ENCODE assay signal across 18 cellular contexts in the genomic region with DNA sequence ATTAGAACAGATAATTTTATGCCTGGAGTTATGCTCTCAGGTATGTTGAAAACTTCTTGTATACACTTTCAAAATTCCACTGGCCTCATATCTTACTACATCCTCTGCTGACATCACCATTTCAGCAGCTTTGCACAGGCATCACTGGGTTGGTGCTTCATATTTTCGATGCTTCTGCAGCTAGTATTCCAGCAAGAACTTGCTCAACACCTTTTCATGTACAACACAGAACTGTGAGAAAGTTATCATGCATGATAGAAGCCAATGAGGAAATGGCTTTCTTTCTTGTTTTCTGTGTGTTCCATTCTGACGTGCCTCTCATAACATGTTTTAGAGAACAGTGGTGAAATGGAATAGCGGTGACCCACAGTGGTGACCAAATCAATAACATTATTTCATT. TPM values are rescaled to one million over a fixed set of nuclear protein-coding genes. Genes with fewer than 3 reads are reported as not detected.
DNase-seq lines count a peak whose midpoint lies in the region; ATAC-seq and TF ChIP-seq lines count a peak whose summit lies in the region.
"Had no signal": no experiment of that assay in that cellular context is flagged by ENCODE, and none has a peak within 500 bp of the region (broad histone marks: within the 10 kb centered on the region; RNA-seq: fewer than 3 reads in every experiment).

No MANE protein-coding gene starts in this region.

- peaks cover 85% of the 10 kb centered on the region for H3K4me1 Mint-ChIP-seq in activated naive CD4-positive, alpha-beta T cell treated with anti-CD3 and anti-CD28 coated beads, Interleukin-2, amount 50 U/mL, for 24 hours
- peaks cover 81% of the 10 kb centered on the region for H3K4me1 Mint-ChIP-seq in activated CD4-positive, alpha-beta memory T cell treated with anti-CD3 and anti-CD28 coated beads for 36 hours (ENCODE audit: low read depth)
- H3K4me1 Mint-ChIP-seq in effector memory CD8-positive, alpha-beta T cell (ENCODE audit: low read depth in 2 of 2), result peaks cover 62 to 83% of the 10 kb centered on the region in 2 donors
- peaks cover 7% of the 10 kb centered on the region for H3K4me1 Mint-ChIP-seq in type B pancreatic cell (ENCODE audit: unreplicated experiment)
- H3K4me1 Mint-ChIP-seq in Calu3 (ENCODE audit: low read depth, unreplicated experiment), result no peaks in the 10 kb centered on the region

- no peak for DNase-seq in activated naive CD4-positive, alpha-beta T cell treated with Interleukin-2 at 50 U/mL for 16 hours
- no peak for DNase-seq in activated CD4-positive, alpha-beta memory T cell treated with anti-CD3 and anti-CD28 coated beads for 36 hours
- DNase-seq in effector memory CD8-positive, alpha-beta T cell, result no peak
- DNase-seq in type B pancreatic cell (ENCODE audit: extremely low spot score, unreplicated experiment), result no peak
- no peak for DNase-seq in Calu3
- DNase-seq in heart left ventricle, result no peak
- DNase-seq in SK-N-DZ (ENCODE audit: low spot score), result no peak
- DNase-seq: cortex of kidney, KBM-7, mesendoderm, NCI-H1105 treated with DMSO at 0.1 percent for 48 hours, NCI-H2171, right cardiac atrium had no signal

- H3K36me3 Mint-ChIP-seq in activated naive CD4-positive, alpha-beta T cell treated with anti-CD3 and anti-CD28 coated beads, Interleukin-2, amount 50 U/mL, for 24 hours, result peaks cover 6% of the 10 kb centered on the region
- peaks cover 3% of the 10 kb centered on the region for H3K36me3 Mint-ChIP-seq in activated CD4-positive, alpha-beta memory T cell treated with anti-CD3 and anti-CD28 coated beads for 36 hours
- peaks cover 15% of the 10 kb centered on the region for H3K36me3 Mint-ChIP-seq in effector memory CD8-positive, alpha-beta T cell (ENCODE audit: insufficient read depth)
- no peaks in the 10 kb centered on the region for H3K36me3 Mint-ChIP-seq in type B pancreatic cell
- H3K36me3 Mint-ChIP-seq in Calu3 (ENCODE audit: insufficient read depth, unreplicated experiment), result no peaks in the 10 kb centered on the region

- peaks cover 0 to 60% (median 0%) of the 10 kb centered on the region in 12 donors for H3K4me1 ChIP-seq in heart left ventricle
- H3K4me1 ChIP-seq: ascending aorta had no signal

- no peak for TF ChIP-seq POLR2A in heart left ventricle (IDR thresholded peaks at IDR 0.05)

- 80 to 95% (median 81%) methylated on average over 3 of the region's 3 CpGs for WGBS in heart left ventricle, 4 donors

- ATAC-seq in effector memory CD8-positive, alpha-beta T cell (replicated peaks), result peak; percentile 40
- no peak for ATAC-seq in heart left ventricle
- ATAC-seq: right cardiac atrium had no signal

- no peaks in the 10 kb centered on the region for H3K27me3 Mint-ChIP-seq in activated naive CD4-positive, alpha-beta T cell treated with anti-CD3 and anti-CD28 coated beads, Interleukin-2, amount 50 U/mL, for 24 hours
- H3K27me3 Mint-ChIP-seq in activated CD4-positive, alpha-beta memory T cell treated with anti-CD3 and anti-CD28 coated beads for 36 hours, result no peaks in the 10 kb centered on the region
- no peaks in the 10 kb centered on the region for H3K27me3 Mint-ChIP-seq in effector memory CD8-positive, alpha-beta T cell
- H3K27me3 Mint-ChIP-seq in type B pancreatic cell (no peaks in the 10 kb centered on the region), Calu3 (ENCODE audit: unreplicated experiment) (no peaks in the 10 kb centered on the region)

- intact Hi-C loops in activated CD4-positive, alpha-beta memory T cell treated with anti-CD3 and anti-CD28 coated beads for 36 hours (cut with micrococcal nuclease), result loop anchor here (2.0 kb wide), 1 partner anchor 237 kb away; no protein-coding TSS in a partner anchor
- intact Hi-C loops in Calu3 (cut with micrococcal nuclease; ENCODE audit: unreplicated experiment), result no loop called here
- intact Hi-C loops in heart left ventricle (cut with DNase I), result loop anchor here in 2 of 10 donors (5.0 kb wide), 2 partner anchors 190 to 280 kb away; no protein-coding TSS in a partner anchor

- peak overlapping the region in 1 of 12 donors; percentile 72 for H3K27ac ChIP-seq in heart left ventricle
- H3K27ac ChIP-seq: ascending aorta had no signal

- peaks cover 8% of the 10 kb centered on the region for H3K9me3 Mint-ChIP-seq in activated naive CD4-positive, alpha-beta T cell treated with anti-CD3 and anti-CD28 coated beads, Interleukin-2, amount 50 U/mL, for 24 hours
- peaks cover 3% of the 10 kb centered on the region for H3K9me3 Mint-ChIP-seq in activated CD4-positive, alpha-beta memory T cell treated with anti-CD3 and anti-CD28 coated beads for 36 hours
- H3K9me3 Mint-ChIP-seq in effector memory CD8-positive, alpha-beta T cell, result no peaks in the 10 kb centered on the region
- peaks cover 6% of the 10 kb centered on the region for H3K9me3 Mint-ChIP-seq in type B pancreatic cell
- H3K9me3 Mint-ChIP-seq in Calu3 (ENCODE audit: low read depth, unreplicated experiment), result no peaks in the 10 kb centered on the region

- peak overlapping the region; percentile 51 for H3K4me3 Mint-ChIP-seq in activated naive CD4-positive, alpha-beta T cell treated with anti-CD3 and anti-CD28 coated beads, Interleukin-2, amount 50 U/mL, for 24 hours
- no peak overlapping the region for H3K4me3 Mint-ChIP-seq in activated CD4-positive, alpha-beta memory T cell treated with anti-CD3 and anti-CD28 coated beads for 36 hours
- peak overlapping the region; percentile 48 to 73 for H3K4me3 Mint-ChIP-seq in effector memory CD8-positive, alpha-beta T cell
- H3K4me3 Mint-ChIP-seq in type B pancreatic cell (no peak overlapping the region), Calu3 (ENCODE audit: low read depth, unreplicated experiment) (no peak overlapping the region)

- POLR2A ChIA-PET in activated CD4-positive, alpha-beta memory T cell treated with anti-CD3 and anti-CD28 coated beads for 36 hours (lab: Charles Lee), result interaction anchor here (0.6 to 3.2 kb wide), 2 partner anchors 151 to 214 kb away, joined by 3 to 12 read pairs; a partner anchor contains a TSS

- no peaks in the 10 kb centered on the region for H3K27me3 ChIP-seq in heart left ventricle
- H3K27me3 ChIP-seq: ascending aorta had no signal

- H3K4me3 ChIP-seq in heart left ventricle, result no peak overlapping the region
- H3K4me3 ChIP-seq: ascending aorta had no signal

- H3K36me3 ChIP-seq in heart left ventricle, result no peaks in the 10 kb centered on the region
- H3K36me3 ChIP-seq: ascending aorta had no signal

- no peaks in the 10 kb centered on the region for H3K9me3 ChIP-seq in heart left ventricle
- H3K9me3 ChIP-seq: ascending aorta had no signal

- BruUV-seq in Calu3 (replicated peaks; lab: Mats Ljungman, UMichigan), result no TSS peak

- TF ChIP-seq CTCF in type B pancreatic cell (conservative IDR thresholded peaks at IDR 0.05) (no peak), Calu3 (IDR thresholded peaks at IDR 0.05; ENCODE audit: unreplicated experiment) (no peak), heart left ventricle (IDR thresholded peaks at IDR 0.05) (no peak)

- CTCF ChIA-PET in activated CD4-positive, alpha-beta memory T cell treated with anti-CD3 and anti-CD28 coated beads for 36 hours (lab: Charles Lee), result interaction anchor here (1.1 to 6.7 kb wide), 6 partner anchors 10 to 279 kb away, joined by 3 to 33 read pairs (median 6); a partner anchor contains a TSS
- CTCF ChIA-PET in Calu3 (lab: Charles Lee), result no interaction called here

- H3K27ac Mint-ChIP-seq in activated naive CD4-positive, alpha-beta T cell treated with anti-CD3 and anti-CD28 coated beads, Interleukin-2, amount 50 U/mL, for 24 hours, result peak overlapping the region; percentile 99
- H3K27ac Mint-ChIP-seq in activated CD4-positive, alpha-beta memory T cell treated with anti-CD3 and anti-CD28 coated beads for 36 hours, result peak overlapping the region; percentile 86
- H3K27ac Mint-ChIP-seq in effector memory CD8-positive, alpha-beta T cell, result peak overlapping the region; percentile 89 to 98
- peak overlapping the region; percentile 52 for H3K27ac Mint-ChIP-seq in type B pancreatic cell
- no peak overlapping the region for H3K27ac Mint-ChIP-seq in Calu3 (ENCODE audit: unreplicated experiment)

RNA-seq across cellular contexts. Expression of a gene that starts 5.1 kb away (rescaled TPM):
- total RNA-seq in activated CD4-positive, alpha-beta memory T cell treated with anti-CD3 and anti-CD28 coated beads for 36 hours, result 10 to 100 TPM; 95.1 to 95.7 TPM
- total RNA-seq in type B pancreatic cell (ENCODE audit: low replicate concordance) (0.45 and 0.56 TPM in 2 replicates), Calu3 (2022) (0.54 TPM in 1 of 2 replicates, not detected in the other), heart left ventricle (10 to 100 TPM in 2 of 9 donors, 1 to 10 TPM in 1, under 1 TPM in 6; 0.07 to 71.2 (median 0.72) TPM)
- under 1 TPM; 0.27 to 0.36 TPM for polyA plus RNA-seq in heart left ventricle
- not detected in 2 replicates for polyA plus RNA-seq in SK-N-DZ (2014; cell fraction: cytosol; rRNA removed)
- polyA plus RNA-seq in SK-N-DZ (2014; cell fraction: nucleus; rRNA removed), result not detected in 2 replicates
- total RNA-seq: ascending aorta, epithelial cell of proximal tubule, H1, RPMI7951 had no signal
- polyA plus RNA-seq: H1 had no signal

Comparison
In these comparisons a context has a peak if more than half of its experiments do, and no peak if none do; other contexts are left out.
1. H3K4me3 Mint-ChIP-seq: peak in activated naive CD4-positive, alpha-beta T cell treated with anti-CD3 and anti-CD28 coated beads, Interleukin-2, amount 50 U/mL, for 24 hours (single experiment) and effector memory CD8-positive, alpha-beta T cell (2 of 2); none in activated CD4-positive, alpha-beta memory T cell treated with anti-CD3 and anti-CD28 coated beads for 36 hours (single experiment), type B pancreatic cell (single experiment) and Calu3 (single experiment).